9 cellular contexts compared by ENCODE assay signal in genomic region chr11:117823941-117824420, GRCh38. TPM values are rescaled to one million over a fixed set of nuclear protein-coding genes. Genes with fewer than 3 reads are reported as not detected.
DNase-seq lines count a peak whose midpoint lies in the region; ATAC-seq and TF ChIP-seq lines count a peak whose summit lies in the region.
"Had no signal": no experiment of that assay in that cellular context is flagged by ENCODE, and none has a peak within 500 bp of the region (broad histone marks: within the 10 kb centered on the region; RNA-seq: fewer than 3 reads in every experiment).

No MANE protein-coding gene starts in this region.

- peak overlapping the region; percentile 89 for H3K27ac Mint-ChIP-seq in activated CD8-positive, alpha-beta T cell treated with anti-CD3 and anti-CD28 coated beads for 36 hours

- no peak overlapping the region for H3K4me3 ChIP-seq in heart left ventricle
- no peak overlapping the region for H3K4me3 ChIP-seq in skin epidermis

- intact Hi-C loops in activated CD8-positive, alpha-beta T cell treated with anti-CD3 and anti-CD28 coated beads for 36 hours (cut with micrococcal nuclease), result loop anchor here (5.0 kb wide), 2 partner anchors 128 to 228 kb away; no protein-coding TSS in a partner anchor
- intact Hi-C loops in heart left ventricle (cut with DNase I), result loop anchor here in 2 of 10 donors (5.0 kb wide), 2 partner anchors 123 to 228 kb away; no protein-coding TSS in a partner anchor

- POLR2A ChIA-PET in activated CD8-positive, alpha-beta T cell treated with anti-CD3 and anti-CD28 coated beads for 36 hours (lab: Charles Lee), result interaction anchor here (1.0 to 3.9 kb wide), 7 partner anchors 9 to 170 kb away, joined by 3 to 18 read pairs (median 4); no protein-coding TSS in a partner anchor

- H3K9me3 ChIP-seq in heart left ventricle, result no peaks in the 10 kb centered on the region

- peaks cover 0 to 59% (median 38%) of the 10 kb centered on the region in 12 donors for H3K4me1 ChIP-seq in heart left ventricle

- H3K27ac ChIP-seq in heart left ventricle (peak overlapping the region; percentile 73 to 91 (median 78)), skin epidermis (peak overlapping the region in 18 of 21 experiments; percentile 8 to 79 (median 52))

- no peaks in the 10 kb centered on the region for H3K27me3 Mint-ChIP-seq in activated CD8-positive, alpha-beta T cell treated with anti-CD3 and anti-CD28 coated beads for 36 hours

- peak overlapping the region; percentile 54 for H3K4me3 Mint-ChIP-seq in activated CD8-positive, alpha-beta T cell treated with anti-CD3 and anti-CD28 coated beads for 36 hours

- TF ChIP-seq POLR2A in heart left ventricle (IDR thresholded peaks at IDR 0.05), result no peak

- TF ChIP-seq CTCF in activated CD8-positive, alpha-beta T cell treated with anti-CD3 and anti-CD28 coated beads for 36 hours (IDR thresholded peaks at IDR 0.05), result no peak
- no peak for TF ChIP-seq CTCF in heart left ventricle (IDR thresholded peaks at IDR 0.05)

- no peaks in the 10 kb centered on the region for H3K27me3 ChIP-seq in heart left ventricle

- DNase-seq in HT1080 (ENCODE audit: low read depth) (peak; percentile 65), heart left ventricle (peak; percentile 82 to 90 (median 90)), LoVo (ENCODE audit: low spot score) (no peak)
- DNase-seq in activated CD8-positive, alpha-beta T cell treated with anti-CD3 and anti-CD28 coated beads for 36 hours, result peak; percentile 60

- H3K36me3 ChIP-seq in heart left ventricle, result no peaks in the 10 kb centered on the region

- H3K9me3 Mint-ChIP-seq in activated CD8-positive, alpha-beta T cell treated with anti-CD3 and anti-CD28 coated beads for 36 hours, result no peaks in the 10 kb centered on the region

- no peaks in the 10 kb centered on the region for H3K36me3 Mint-ChIP-seq in activated CD8-positive, alpha-beta T cell treated with anti-CD3 and anti-CD28 coated beads for 36 hours (ENCODE audit: low read depth)

- H3K4me1 Mint-ChIP-seq in activated CD8-positive, alpha-beta T cell treated with anti-CD3 and anti-CD28 coated beads for 36 hours (ENCODE audit: low read depth), result peaks cover 75% of the 10 kb centered on the region

- peak; percentile 8 for ATAC-seq in activated CD8-positive, alpha-beta T cell treated with anti-CD3 and anti-CD28 coated beads for 36 hours
- ATAC-seq in heart left ventricle (peak; percentile 62 to 84 (median 78)), GM21528 (IDR thresholded peaks at IDR 0.05; ENCODE audit: low FRiP score, unreplicated experiment) (no peak), HG03469 (IDR thresholded peaks at IDR 0.05; ENCODE audit: unreplicated experiment) (no peak), GM21619 (IDR thresholded peaks at IDR 0.05; ENCODE audit: unreplicated experiment) (no peak)
- ATAC-seq: left colon had no signal

- CTCF ChIA-PET in activated CD8-positive, alpha-beta T cell treated with anti-CD3 and anti-CD28 coated beads for 36 hours (lab: Charles Lee), result interaction anchor here (1.1 to 15.2 kb wide), 14 partner anchors 8 to 297 kb away, joined by 3 to 188 read pairs (median 6); no protein-coding TSS in a partner anchor

- WGBS in heart left ventricle, 4 donors, result 42 to 58% (median 45%) methylated on average over 12 to 13 of the region's 13 CpGs

RNA-seq across cellular contexts. Expression of gene FXYD2, which starts 0.6 kb away (rescaled TPM):
- not detected in 2 replicates for total RNA-seq in HT1080 (2014; rRNA removed; shearing (Covaris generic))
- polyA plus RNA-seq in HT1080 (2015; cell fraction: cytosol; rRNA removed), result not detected in 2 replicates
- polyA plus RNA-seq in HT1080 (2015; cell fraction: nucleus; rRNA removed), result not detected in 2 replicates
- total RNA-seq in activated CD8-positive, alpha-beta T cell treated with anti-CD3 and anti-CD28 coated beads for 36 hours, result 1 to 10 TPM; 6.7 to 7.2 TPM
- total RNA-seq in heart left ventricle, result 1 to 10 TPM in 5 of 9 donors, under 1 TPM in 3, not detected in 1; 0.48 to 2.7 (median 1.8) TPM
- 1 to 10 TPM in 1 of 2 donors, under 1 TPM in 1; 0.53 to 1.8 TPM for polyA plus RNA-seq in heart left ventricle

RNA-seq across cellular contexts. Expression of gene DSCAML1, which starts 27.0 kb away (rescaled TPM):
- not detected in 2 replicates for total RNA-seq in HT1080 (2014; rRNA removed; shearing (Covaris generic))
- polyA plus RNA-seq in HT1080 (2015; cell fraction: cytosol; rRNA removed), result not detected in 2 replicates
- polyA plus RNA-seq in HT1080 (2015; cell fraction: nucleus; rRNA removed), result not detected in 2 replicates
- total RNA-seq in activated CD8-positive, alpha-beta T cell treated with anti-CD3 and anti-CD28 coated beads for 36 hours, result under 1 TPM; 0.13 to 0.29 TPM
- total RNA-seq in heart left ventricle, result 1 to 10 TPM in 3 of 9 donors, under 1 TPM in 6; 0.05 to 1.7 (median 0.81) TPM
- polyA plus RNA-seq in heart left ventricle, result under 1 TPM; 0.11 to 0.76 TPM

RNA-seq across cellular contexts. Expression of gene FXYD6, which starts 52.5 kb away (rescaled TPM):
- total RNA-seq in HT1080 (2014; rRNA removed; shearing (Covaris generic)), result 0.87 and 1.1 TPM in 2 replicates
- polyA plus RNA-seq in HT1080 (2015; cell fraction: cytosol; rRNA removed), result 0.14 and 0.34 TPM in 2 replicates
- polyA plus RNA-seq in HT1080 (2015; cell fraction: nucleus; rRNA removed), result 0.08 TPM in 1 of 2 replicates, not detected in the other
- total RNA-seq in activated CD8-positive, alpha-beta T cell treated with anti-CD3 and anti-CD28 coated beads for 36 hours, result not detected
- total RNA-seq in heart left ventricle, result 10 to 100 TPM; 24.6 to 51.2 (median 35.0) TPM
- 10 to 100 TPM; 51.2 to 54.0 TPM for polyA plus RNA-seq in heart left ventricle

Comparison
In these comparisons a context has a peak if more than half of its experiments do, and no peak if none do; other contexts are left out.
1. ATAC-seq: peak in activated CD8-positive, alpha-beta T cell treated with anti-CD3 and anti-CD28 coated beads for 36 hours (single experiment) and heart left ventricle (4 of 4); none in GM21528 (single experiment), HG03469 (single experiment) and GM21619 (single experiment).
2. RNA of gene FXYD6, which starts 52.5 kb away (total RNA-seq): 24.6 to 51.2 TPM in heart left ventricle; 0.87 to 1.1 TPM in HT1080 and not detected in activated CD8-positive, alpha-beta T cell treated with anti-CD3 and anti-CD28 coated beads for 36 hours; every median in the first group is over 10 times any median in the second.